In the genomic region with DNA sequence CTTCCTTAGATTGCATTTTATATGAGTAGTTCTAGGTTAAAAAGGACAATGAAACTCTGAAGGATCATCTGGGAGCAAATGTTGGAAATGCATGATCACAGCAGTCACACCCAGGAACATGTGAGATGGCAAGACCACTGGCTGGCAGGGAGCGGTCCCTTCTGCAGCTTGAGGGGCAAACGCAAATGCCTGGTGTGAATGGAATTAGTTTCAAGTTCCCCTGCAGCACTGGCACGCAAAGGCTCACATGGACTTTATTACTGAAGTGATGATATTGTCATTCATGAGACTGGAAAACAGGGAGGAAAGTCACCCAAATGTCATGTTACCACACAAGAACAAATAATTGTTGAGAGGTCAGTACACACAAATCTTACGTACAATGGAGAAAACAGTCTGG, we compare ENCODE assay signal across 23 cellular contexts.
"Had no signal": no experiment of that assay in that cellular context is flagged by ENCODE, and none has a peak within 500 bp of the region (broad histone marks: within the 10 kb centered on the region; RNA-seq: fewer than 3 reads in every experiment).

No MANE protein-coding gene starts in this region.

- DNase-seq: cortex of kidney; effector memory CD8-positive, alpha-beta T cell; erythroblast; esophagus squamous epithelium; glutamatergic neuron; heart right ventricle; hippocampal formation; left cardiac atrium; left lung; mesenchymal stem cell; midbrain; naive thymus-derived CD8-positive, alpha-beta T cell; nephron progenitor cell; nucleus accumbens; psoas muscle; right cardiac atrium; sigmoid colon; stimulated activated CD4-positive, alpha-beta T cell treated with anti-CD3 and anti-CD28 coated beads, Interleukin-2, amount 100 ng/mL, for 24 hours; stimulated activated CD4-positive, alpha-beta T cell treated with anti-CD3 and anti-CD28 coated beads, Interleukin-4, amount 100 ng/mL, for 24 hours; stimulated activated naive CD4-positive, alpha-beta T cell treated with Interleukin-2 at 50 U/mL for 16 hours; stomach; testis; tibial artery had no signal

- H3K4me3 ChIP-seq: esophagus squamous epithelium, heart right ventricle, left lung, psoas muscle, sigmoid colon, stomach, testis, tibial artery had no signal
